ENCODE assay signal across 12 cellular contexts in genomic region chr4:79852305-79852730, GRCh38.
DNase-seq lines count a peak whose midpoint lies in the region; ATAC-seq and TF ChIP-seq lines count a peak whose summit lies in the region.
"Had no signal": no experiment of that assay in that cellular context is flagged by ENCODE, and none has a peak within 500 bp of the region (broad histone marks: within the 10 kb centered on the region; RNA-seq: fewer than 3 reads in every experiment).

No MANE protein-coding gene starts in this region.

- H3K9me2 ChIP-seq in GM23248 (ENCODE audit: insufficient read depth) = no peaks in the 10 kb centered on the region

- H3F3A ChIP-seq in GM23248 (ENCODE audit: insufficient read depth) = 0 out of 2 replicates have a peak, but pooled peaks cover 10% of the 10 kb centered on the region

- H3K4me2 ChIP-seq in GM23248 (ENCODE audit: unreplicated experiment) = peak overlapping the region; percentile 38
- H3K4me2 ChIP-seq: KMS-11 had no signal

- intact Hi-C loops in psoas muscle (cut with DNase I) = no loop called here

- no peak for TF ChIP-seq EP300 in gastroesophageal sphincter (IDR thresholded peaks at IDR 0.05)

- H4K20me1 ChIP-seq in GM23248 (ENCODE audit: insufficient read depth) = no peaks in the 10 kb centered on the region

- no peak overlapping the region for H3K4me3 ChIP-seq in GM23248
- H3K4me3 ChIP-seq in SJCRH30 = no peak overlapping the region
- no peak overlapping the region for H3K4me3 ChIP-seq in gastroesophageal sphincter
- no peak overlapping the region for H3K4me3 ChIP-seq in psoas muscle
- H3K4me3 ChIP-seq: tibial nerve had no signal

- no peaks in the 10 kb centered on the region for H3K36me3 ChIP-seq in GM23248 (ENCODE audit: low read depth)
- no peaks in the 10 kb centered on the region for H3K36me3 ChIP-seq in SJCRH30
- H3K36me3 ChIP-seq in gastroesophageal sphincter = no peaks in the 10 kb centered on the region
- H3K36me3 ChIP-seq in psoas muscle (ENCODE audit: insufficient read depth in 1 of 2, low read depth in 1 of 2) = no peaks in the 10 kb centered on the region
- H3K36me3 ChIP-seq: tibial nerve had no signal

- WGBS in GM23248 (ENCODE audit: low coverage in 1 of 2, low lambda C conversion rate in 2 of 2, missing lambda C conversion rate in 2 of 2), 2 experiments = 18 to 23% methylated on average over 4 of the region's 4 CpGs
- 51 to 57% methylated on average over 4 of the region's 4 CpGs for WGBS in gastroesophageal sphincter (ENCODE audit: low coverage in 1 of 2), 2 donors
- 38 to 47% (median 45%) methylated on average over 4 of the region's 4 CpGs for WGBS in psoas muscle, 3 donors

- TF ChIP-seq CTCF in gastroesophageal sphincter (IDR thresholded peaks at IDR 0.05) (no peak), psoas muscle (IDR thresholded peaks at IDR 0.05) (no peak)

- peaks cover 0 to 1% of the 10 kb centered on the region in 2 donors for H3K9me3 Mint-ChIP-seq in stimulated activated naive B cell treated with anti-CD40 and anti-IgM and Interleukin-4, amounts not matched to agents 10 μg/mL and 1 μg/mL and 100 μg/mL, for 72 hours

- H3K4me1 ChIP-seq in GM23248 (ENCODE audit: insufficient read depth) (peaks cover 21% of the 10 kb centered on the region), SJCRH30 (peaks cover 9% of the 10 kb centered on the region), gastroesophageal sphincter (peaks cover 0 to 17% (median 0%) of the 10 kb centered on the region in 3 donors), psoas muscle (no peaks in the 10 kb centered on the region)
- H3K4me1 ChIP-seq: tibial nerve had no signal

- DNase-seq in GM23248 (peak; percentile 18), SJCRH30 (peak; percentile 39 to 73), psoas muscle (peak; percentile 28 to 47), NCI-H345 treated with DMSO at 0.1 percent for 48 hours (lab: John Stamatoyannopoulos, UW; ENCODE audit: unreplicated experiment) (no peak), T-helper 2 cell (no peak)
- no peak for DNase-seq in stimulated activated naive B cell treated with anti-CD40 and anti-IgM and Interleukin-4, amounts not matched to agents 10 μg/mL and 1 μg/mL and 100 μg/mL, for 72 hours
- DNase-seq: activated CD4-positive, alpha-beta T cell treated with anti-CD3 and anti-CD28 coated beads for 1 hour; activated naive CD4-positive, alpha-beta T cell had no signal

- H3K36me3 Mint-ChIP-seq in stimulated activated naive B cell treated with anti-CD40 and anti-IgM and Interleukin-4, amounts not matched to agents 10 μg/mL and 1 μg/mL and 100 μg/mL, for 72 hours = no peaks in the 10 kb centered on the region

- no peaks in the 10 kb centered on the region for H3K27me3 ChIP-seq in GM23248 (replicated peaks; ENCODE audit: insufficient read depth)
- H3K27me3 ChIP-seq in SJCRH30 = no peaks in the 10 kb centered on the region
- H3K27me3 ChIP-seq in gastroesophageal sphincter = no peaks in the 10 kb centered on the region
- H3K27me3 ChIP-seq in psoas muscle (ENCODE audit: insufficient read depth in 3 of 3, low read length in 2 of 3) = no peaks in the 10 kb centered on the region
- H3K27me3 ChIP-seq: tibial nerve had no signal

- H3K9me3 ChIP-seq in GM23248 (ENCODE audit: low read depth) = no peaks in the 10 kb centered on the region
- no peaks in the 10 kb centered on the region for H3K9me3 ChIP-seq in SJCRH30 (replicated peaks)
- no peaks in the 10 kb centered on the region for H3K9me3 ChIP-seq in gastroesophageal sphincter
- H3K9me3 ChIP-seq in psoas muscle = no peaks in the 10 kb centered on the region
- H3K9me3 ChIP-seq: tibial nerve had no signal

- no peak overlapping the region for H3K4me3 Mint-ChIP-seq in stimulated activated naive B cell treated with anti-CD40 and anti-IgM and Interleukin-4, amounts not matched to agents 10 μg/mL and 1 μg/mL and 100 μg/mL, for 72 hours

- ATAC-seq in gastroesophageal sphincter (peak; percentile 62), psoas muscle (no peak), HG02938 (IDR thresholded peaks at IDR 0.05; ENCODE audit: unreplicated experiment) (no peak)
- ATAC-seq in stimulated activated naive B cell treated with anti-CD40 and anti-IgM and Interleukin-4, amounts not matched to agents 10 μg/mL and 1 μg/mL and 100 μg/mL, for 72 hours (replicated peaks) = no peak

- H3K27ac Mint-ChIP-seq in stimulated activated naive B cell treated with anti-CD40 and anti-IgM and Interleukin-4, amounts not matched to agents 10 μg/mL and 1 μg/mL and 100 μg/mL, for 72 hours = no peak overlapping the region

- peak overlapping the region; percentile 69 for H2AFZ ChIP-seq in GM23248

- no peak for TF ChIP-seq POLR2A in gastroesophageal sphincter (IDR thresholded peaks at IDR 0.05)

- no peak overlapping the region for H3K9ac ChIP-seq in GM23248
- H3K9ac ChIP-seq: KMS-11 had no signal

- H3K79me2 ChIP-seq in GM23248 (ENCODE audit: insufficient read depth) = no peaks in the 10 kb centered on the region

- H3K27me3 Mint-ChIP-seq in stimulated activated naive B cell treated with anti-CD40 and anti-IgM and Interleukin-4, amounts not matched to agents 10 μg/mL and 1 μg/mL and 100 μg/mL, for 72 hours = peaks cover 0 to 3% of the 10 kb centered on the region in 2 donors

- H3K4me1 Mint-ChIP-seq in stimulated activated naive B cell treated with anti-CD40 and anti-IgM and Interleukin-4, amounts not matched to agents 10 μg/mL and 1 μg/mL and 100 μg/mL, for 72 hours = no peaks in the 10 kb centered on the region

- in situ Hi-C loops in GM23248 (cut with MboI) = no loop called here

- H3K27ac ChIP-seq in GM23248 (peak overlapping the region; percentile 19; the same call in 1 of the 2 replicates), SJCRH30 (peak overlapping the region; percentile 6; the same call in 1 of the 2 replicates), gastroesophageal sphincter (peak overlapping the region in 3 of 4 donors; percentile 4 to 53 (median 46)), psoas muscle (no peak overlapping the region)
- H3K27ac ChIP-seq: KMS-11, tibial nerve had no signal

Comparison
In these comparisons a context has a peak if more than half of its experiments do, and no peak if none do; other contexts are left out.
1. DNase-seq: peak in GM23248 (single experiment), SJCRH30 (2 of 2) and psoas muscle (2 of 2); none in stimulated activated naive B cell treated with anti-CD40 and anti-IgM and Interleukin-4, amounts not matched to agents 10 μg/mL and 1 μg/mL and 100 μg/mL, for 72 hours (single experiment), NCI-H345 treated with DMSO at 0.1 percent for 48 hours (single experiment) and T-helper 2 cell (0 of 5).